In genomic region chr4:80803337-80803736, GRCh38 we compare ENCODE assay signal across 20 cellular contexts.
DNase-seq lines count a peak whose midpoint lies in the region; ATAC-seq, FAIRE-seq and TF ChIP-seq lines count a peak whose summit lies in the region.
"Had no signal": no experiment of that assay in that cellular context is flagged by ENCODE, and none has a peak within 500 bp of the region (broad histone marks: within the 10 kb centered on the region; RNA-seq: fewer than 3 reads in every experiment).

No MANE protein-coding gene starts in this region.

- no peaks in the 10 kb centered on the region; the same call in 2 of the 3 replicates for H3K9me3 ChIP-seq in GM12878 (replicated peaks; ENCODE audit: control insufficient read depth, insufficient read depth, low read length)
- H3K9me3 ChIP-seq: MG63, SJSA1 had no signal

- SMC1A ChIA-PET in GM12878 (lab: Charles Lee; ENCODE audit: uncharacterized antibody, unreplicated experiment) = interaction anchor here (0.8 to 1.5 kb wide), 6 partner anchors 8 to 74 kb away, joined by 3 to 5 read pairs (median 4); no protein-coding TSS in a partner anchor

- no peak for FAIRE-seq in GM12878 (lab: Jason Lieb, UNC)
- FAIRE-seq: HepG2 had no signal

- H3K79me2 ChIP-seq in GM12878 (ENCODE audit: control insufficient read depth, insufficient read depth, low read length) = no peaks in the 10 kb centered on the region

- no peak for TF ChIP-seq RAD21 in GM12878 (IDR thresholded peaks at IDR 0.05; ENCODE audit: insufficient read depth, low read depth, low read length)

- H3K4me3 ChIP-seq in GM12878 = no peak overlapping the region
- H3K4me3 ChIP-seq in dorsolateral prefrontal cortex = no peak overlapping the region
- H3K4me3 ChIP-seq: GM23248, MG63, SJSA1 had no signal

- TF ChIP-seq POLR2A in GM12878 (IDR thresholded peaks at IDR 0.05; ENCODE audit: low read depth, low read length) = no peak

- no peak for TF ChIP-seq EP300 in GM12878 (IDR thresholded peaks at IDR 0.05; ENCODE audit: borderline replicate concordance in 1 of 2, control insufficient read depth in 1 of 2, low read depth in 2 of 2, low read length in 2 of 2)

- H4K20me1 ChIP-seq in GM12878 (ENCODE audit: control insufficient read depth, insufficient read depth) = no peaks in the 10 kb centered on the region

- DNase-seq in NOMO-1 treated with DMSO at 0.1 percent for 48 hours (lab: John Stamatoyannopoulos, UW; ENCODE audit: unreplicated experiment) (peak; percentile 13), NOMO-1 treated with dmso at 0.1 percent for 144 hours (lab: John Stamatoyannopoulos, UW; ENCODE audit: unreplicated experiment) (no peak), NAMALWA (ENCODE audit: low spot score) (peak; percentile 12), GM12878 (ENCODE audit: low read depth, low spot score) (no peak), dorsolateral prefrontal cortex (no peak), posterior cingulate gyrus (no peak)
- DNase-seq: DMS 273 treated with DMSO at 0.1 percent for 48 hours, EL, GM23248, MG63, NCI-H187, NCI-H446, NCI-H748 treated with DMSO at 0.1 percent for 48 hours had no signal

- no TSS peak for BruUV-seq in GM12878 (replicated peaks; lab: Mats Ljungman, UMichigan)

- no peak overlapping the region for H3K4me2 ChIP-seq in GM12878 (ENCODE audit: control insufficient read depth, insufficient read depth)
- H3K4me2 ChIP-seq: KMS-11 had no signal

- TF ChIP-seq CTCF in GM12878 (IDR thresholded peaks at IDR 0.05 in 2 of 3, conservative IDR thresholded peaks at IDR 0.05 in 1 of 3; ENCODE audit: control insufficient read depth in 2 of 3, extremely low read depth in 1 of 3, insufficient read depth in 1 of 3, low read depth in 3 of 3, low read length in 3 of 3) = no peak
- no peak for TF ChIP-seq CTCF in dorsolateral prefrontal cortex (IDR thresholded peaks at IDR 0.05 in 54 of 56, conservative IDR thresholded peaks at IDR 0.05 in 2 of 56; ENCODE audit: low read depth in 1 of 56, partially characterized antibody in 56 of 56)

- H3K27me3 ChIP-seq in GM12878 (replicated peaks in 1 of 2; ENCODE audit: control insufficient read depth in 2 of 2, insufficient read depth in 2 of 2, low read length in 1 of 2) (no peaks in the 10 kb centered on the region), dorsolateral prefrontal cortex (no peaks in the 10 kb centered on the region)
- H3K27me3 ChIP-seq: MG63, SJSA1 had no signal

- ATAC-seq in HG02610 (IDR thresholded peaks at IDR 0.05; ENCODE audit: unreplicated experiment) (peak; percentile 40), GM12878 (peak; percentile 60; the same call in 2 of the 3 replicates), GM21447 (IDR thresholded peaks at IDR 0.05; ENCODE audit: unreplicated experiment) (no peak)
- ATAC-seq: HCT116, HepG2 had no signal

- RAD21 ChIA-PET in GM12878 (lab: Charles Lee; ENCODE audit: unreplicated experiment) = interaction anchor here (0.6 to 1.1 kb wide), 2 partner anchors 74 to 106 kb away, joined by 3 read pairs; no protein-coding TSS in a partner anchor

- in situ Hi-C loops in GM12878 (cut with MboI) = no loop called here

- 6% methylated on average over 1 of the region's 1 CpG for WGBS in GM12878 (ENCODE audit: insufficient coverage, insufficient replicate concordance, low lambda C conversion rate, missing lambda C conversion rate)

- H3K9ac ChIP-seq in GM12878 (ENCODE audit: control insufficient read depth, insufficient read depth, low read length) = no peak overlapping the region
- H3K9ac ChIP-seq: GM23248, KMS-11 had no signal

- H3K27ac ChIP-seq in GM12878 (ENCODE audit: control insufficient read depth, insufficient read depth) (no peak overlapping the region), dorsolateral prefrontal cortex (no peak overlapping the region)
- H3K27ac ChIP-seq: C4-2B, GM23248, KMS-11, SJSA1 had no signal

- CTCF ChIA-PET in GM12878 (lab: Yijun Ruan, JAX) = interaction anchor here (1.0 to 1.1 kb wide), 2 partner anchors 16 to 187 kb away, joined by 3 to 4 read pairs; no protein-coding TSS in a partner anchor

- POLR2A ChIA-PET in GM12878 (lab: Charles Lee) = no interaction called here

- no peak overlapping the region for H2AFZ ChIP-seq in GM12878 (ENCODE audit: control insufficient read depth, low read depth, low read length)
- H2AFZ ChIP-seq: GM23248 had no signal

- no peaks in the 10 kb centered on the region for H3K36me3 ChIP-seq in GM12878 (ENCODE audit: control insufficient read depth in 2 of 2, insufficient read depth in 2 of 2, low read length in 1 of 2)
- H3K36me3 ChIP-seq: MG63, SJSA1 had no signal

- no peaks in the 10 kb centered on the region for H3K4me1 ChIP-seq in GM12878 (ENCODE audit: control insufficient read depth, insufficient read depth, low read length)
- H3K4me1 ChIP-seq: SJSA1 had no signal

- intact Hi-C loops in GM12878 (cut with micrococcal nuclease; ENCODE audit: unreplicated experiment) (no loop called here), dorsolateral prefrontal cortex (cut with DNase I) (no loop called here), posterior cingulate gyrus (cut with DNase I) (no loop called here)

TF ChIP-seq in GM12878, 131 proteins besides CTCF, POLR2A, EP300 and RAD21:
- TF ChIP-seq DPF2 (IDR thresholded peaks at IDR 0.05) (no peak), BMI1 (IDR thresholded peaks at IDR 0.05; ENCODE audit: borderline replicate concordance) (no peak), YBX1 (IDR thresholded peaks at IDR 0.05) (no peak), ZNF274 (IDR thresholded peaks at IDR 0.05; ENCODE audit: insufficient read depth, insufficient read length) (no peak), IRF4 (IDR thresholded peaks at IDR 0.05; ENCODE audit: low read depth, low read length) (no peak)
TF ChIP-seq in GM12878: peak in this region for 0.

Comparison
In these comparisons a context has a peak if more than half of its experiments do, and no peak if none do; other contexts are left out.
1. DNase-seq: peak in NOMO-1 treated with DMSO at 0.1 percent for 48 hours (single experiment) and NAMALWA (single experiment); none in NOMO-1 treated with dmso at 0.1 percent for 144 hours (single experiment), GM12878 (single experiment), dorsolateral prefrontal cortex (0 of 10) and posterior cingulate gyrus (0 of 10).